ENCODE assay signal across 7 cellular contexts in genomic region chr2:155020246-155020645, GRCh38.
"Had no signal": no experiment of that assay in that cellular context is flagged by ENCODE, and none has a peak within 500 bp of the region (broad histone marks: within the 10 kb centered on the region; RNA-seq: fewer than 3 reads in every experiment).

No MANE protein-coding gene starts in this region.

- H3K4me2 ChIP-seq: GM23338 had no signal

- H2AFZ ChIP-seq: GM23338 had no signal

- H3K9me3 Mint-ChIP-seq: GM23338 had no signal

- DNase-seq: H7, HFFc6, IMR-90, KG1 had no signal

- H3K4me1 Mint-ChIP-seq: GM23338 had no signal

- H3K4me3 ChIP-seq: GM23338, HAP-1, K562 had no signal

- ATAC-seq: GM23338, K562 had no signal

- H3K9me3 ChIP-seq: HAP-1 had no signal

- H3K4me3 Mint-ChIP-seq: GM23338, HFFc6 had no signal

- H3K27ac Mint-ChIP-seq: GM23338, HFFc6 had no signal

- H3K36me3 ChIP-seq: HAP-1 had no signal
